ENCODE assay signal across 12 cellular contexts in the genomic region with DNA sequence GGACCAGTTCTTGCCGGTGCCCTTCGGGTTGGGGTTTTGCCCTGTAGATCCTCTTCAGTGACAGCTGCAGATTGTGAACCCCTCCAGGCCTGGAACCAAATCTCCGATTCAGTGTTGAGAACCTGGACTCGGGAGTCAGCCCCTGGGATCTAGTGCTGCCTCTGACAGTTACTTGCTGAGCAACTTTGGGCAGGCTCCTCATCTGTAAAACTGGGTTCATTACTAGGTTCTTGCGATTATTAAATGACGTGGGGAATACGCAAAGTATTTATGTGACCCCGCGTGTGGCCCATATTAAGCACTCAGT. TPM values are rescaled to one million over a fixed set of nuclear protein-coding genes. Genes with fewer than 3 reads are reported as not detected.
DNase-seq lines count a peak whose midpoint lies in the region; ATAC-seq, FAIRE-seq and TF ChIP-seq lines count a peak whose summit lies in the region.
"Had no signal": no experiment of that assay in that cellular context is flagged by ENCODE, and none has a peak within 500 bp of the region (broad histone marks: within the 10 kb centered on the region; RNA-seq: fewer than 3 reads in every experiment).

No MANE protein-coding gene starts in this region.

- H3K79me2 ChIP-seq in mammary epithelial cell (ENCODE audit: insufficient read depth, low read length), result peaks cover 45% of the 10 kb centered on the region
- peaks cover 33% of the 10 kb centered on the region for H3K79me2 ChIP-seq in astrocyte (ENCODE audit: insufficient read depth, low read length)

- H3K4me1 Mint-ChIP-seq in MCF 10A (ENCODE audit: insufficient read depth, unreplicated experiment) (peaks cover 6% of the 10 kb centered on the region), astrocyte (ENCODE audit: low read depth, unreplicated experiment) (peaks cover 11% of the 10 kb centered on the region)

- intact Hi-C loops in MCF 10A (cut with micrococcal nuclease) (loop anchor here (2.0 to 5.0 kb wide), 2 partner anchors 149 to 369 kb away; no protein-coding TSS in a partner anchor), mammary epithelial cell (cut with micrococcal nuclease) (loop anchor here (2.0 to 5.0 kb wide), 2 partner anchors 25 to 369 kb away; no protein-coding TSS in a partner anchor), right lobe of liver (cut with DNase I) (no loop called here)

- no peaks in the 10 kb centered on the region for H3K27me3 ChIP-seq in mammary epithelial cell (ENCODE audit: insufficient read depth, low read length)
- H3K27me3 ChIP-seq in astrocyte (ENCODE audit: insufficient read depth, low read length), result no peaks in the 10 kb centered on the region
- H3K27me3 ChIP-seq in right lobe of liver, result no peaks in the 10 kb centered on the region
- H3K27me3 ChIP-seq in thymus (ENCODE audit: control insufficient read depth, insufficient read depth), result no peaks in the 10 kb centered on the region
- H3K27me3 ChIP-seq: SJCRH30, transverse colon had no signal

- no peaks in the 10 kb centered on the region for H4K20me1 ChIP-seq in mammary epithelial cell (ENCODE audit: insufficient read depth, low read length)
- H4K20me1 ChIP-seq in astrocyte (ENCODE audit: insufficient read depth, low read length), result no peaks in the 10 kb centered on the region

- peak; percentile 14 for TF ChIP-seq POLR2A in right lobe of liver (IDR thresholded peaks at IDR 0.05)

- H3K27me3 Mint-ChIP-seq in MCF 10A (ENCODE audit: insufficient read depth, unreplicated experiment) (no peaks in the 10 kb centered on the region), astrocyte (ENCODE audit: low read depth, unreplicated experiment) (no peaks in the 10 kb centered on the region)
- H3K27me3 Mint-ChIP-seq: activated B cell treated with CpG ODN at 0.5 μM for 24 hours; activated T-cell treated with anti-CD3 and anti-CD28 coated beads, Interleukin-2, amount 50 U/mL, for 24 hours had no signal

- H3K36me3 ChIP-seq in mammary epithelial cell (ENCODE audit: insufficient read depth, low read length), result peaks cover 3% of the 10 kb centered on the region
- peaks cover 2% of the 10 kb centered on the region for H3K36me3 ChIP-seq in astrocyte (ENCODE audit: insufficient read depth, low read length)
- H3K36me3 ChIP-seq in right lobe of liver, result no peaks in the 10 kb centered on the region
- H3K36me3 ChIP-seq in thymus (ENCODE audit: control insufficient read depth, insufficient read depth), result peaks cover 2% of the 10 kb centered on the region

- peaks cover 19% of the 10 kb centered on the region for H3K36me3 Mint-ChIP-seq in MCF 10A (ENCODE audit: insufficient read depth, unreplicated experiment)
- no peaks in the 10 kb centered on the region for H3K36me3 Mint-ChIP-seq in astrocyte (ENCODE audit: low read depth, unreplicated experiment)

- dilution Hi-C loops in mammary epithelial cell (cut with HindIII; ENCODE audit: low sequenced_read_pairs), result no loop called here

- H3K9ac ChIP-seq in mammary epithelial cell (ENCODE audit: insufficient read depth, low read length), result no peak overlapping the region
- H3K9ac ChIP-seq in astrocyte (ENCODE audit: low read length), result no peak overlapping the region

- DNase-seq in MCF 10A (ENCODE audit: unreplicated experiment) (no peak), mammary epithelial cell (no peak), astrocyte (ENCODE audit: low read depth) (no peak), right lobe of liver (no peak), NCI-H1930 (lab: John Stamatoyannopoulos, UW) (no peak), NCI-H2171 (lab: John Stamatoyannopoulos, UW) (no peak), COLO829 (ENCODE audit: low spot score) (no peak)

- no peaks in the 10 kb centered on the region for H3K9me3 ChIP-seq in mammary epithelial cell (replicated peaks; ENCODE audit: insufficient read depth, low read length)
- no peaks in the 10 kb centered on the region for H3K9me3 ChIP-seq in astrocyte (ENCODE audit: insufficient read depth, low read depth, low read length)
- H3K9me3 ChIP-seq in right lobe of liver, result no peaks in the 10 kb centered on the region
- H3K9me3 ChIP-seq in thymus (ENCODE audit: control insufficient read depth), result no peaks in the 10 kb centered on the region
- H3K9me3 ChIP-seq: SJCRH30, transverse colon had no signal

- WGBS in mammary epithelial cell (ENCODE audit: low coverage, missing lambda C conversion rate), result 2% methylated on average over 6 of the region's 9 CpGs
- WGBS in right lobe of liver (ENCODE audit: insufficient coverage, low coverage, low lambda C conversion rate, missing lambda C conversion rate), result 0% methylated on average over 5 of the region's 9 CpGs
- WGBS in thymus, result 2% methylated on average over 9 of the region's 9 CpGs

- H3K4me3 Mint-ChIP-seq in MCF 10A (ENCODE audit: unreplicated experiment) (no peak overlapping the region), astrocyte (ENCODE audit: unreplicated experiment) (no peak overlapping the region)
- H3K4me3 Mint-ChIP-seq: activated B cell treated with CpG ODN at 0.5 μM for 24 hours; activated T-cell treated with anti-CD3 and anti-CD28 coated beads, Interleukin-2, amount 50 U/mL, for 24 hours had no signal

- CTCF ChIA-PET in MCF 10A (lab: Yijun Ruan, JAX), result interaction anchor here (0.6 kb wide), 1 partner anchor 108 kb away, joined by 4 read pairs; no protein-coding TSS in a partner anchor
- CTCF ChIA-PET in mammary epithelial cell (lab: Charles Lee; ENCODE audit: low non-redundant PET), result no interaction called here

- in situ Hi-C loops in mammary epithelial cell (cut with MboI; ENCODE audit: low sequenced_read_pairs in 2 of 2), result loop anchor here in 1 of 2 donors (25.0 kb wide), 1 partner anchor 364 kb away; a partner anchor contains a TSS

- H3K27ac ChIP-seq in mammary epithelial cell (ENCODE audit: insufficient read depth, low read depth, low read length) (no peak overlapping the region), astrocyte (ENCODE audit: low read depth, low read length) (no peak overlapping the region), right lobe of liver (peak overlapping the region in 1 of 3 donors; percentile 99), thymus (ENCODE audit: low read depth) (peak overlapping the region; percentile 100)
- H3K27ac ChIP-seq: SJCRH30, transverse colon had no signal

- H3K4me1 ChIP-seq in mammary epithelial cell (ENCODE audit: insufficient read depth, low read length), result peaks cover 4% of the 10 kb centered on the region
- H3K4me1 ChIP-seq in astrocyte (ENCODE audit: insufficient read depth, low read length), result peaks cover 9% of the 10 kb centered on the region
- H3K4me1 ChIP-seq in right lobe of liver, result peaks cover 0 to 10% (median 5%) of the 10 kb centered on the region in 4 donors
- H3K4me1 ChIP-seq in thymus (ENCODE audit: control insufficient read depth, insufficient read depth, low read length), result peaks cover 13% of the 10 kb centered on the region

- H3K4me3 ChIP-seq in mammary epithelial cell (replicated peaks in 1 of 3; ENCODE audit: insufficient read depth in 1 of 3, low read depth in 2 of 3, low read length in 3 of 3) (no peak overlapping the region), astrocyte (ENCODE audit: insufficient read depth, low read depth, low read length) (no peak overlapping the region), right lobe of liver (peak overlapping the region in 1 of 3 donors; percentile 84), thymus (ENCODE audit: low read length) (no peak overlapping the region)
- H3K4me3 ChIP-seq: SJCRH30 had no signal

- POLR2A ChIA-PET in MCF 10A (lab: Yijun Ruan, JAX), result interaction anchor here (0.6 to 5.7 kb wide), 22 partner anchors 9 to 566 kb away, joined by 3 to 82 read pairs (median 6); no protein-coding TSS in a partner anchor

- TF ChIP-seq CTCF in MCF 10A (IDR thresholded peaks at IDR 0.05; ENCODE audit: unreplicated experiment) (no peak), mammary epithelial cell (conservative IDR thresholded peaks at IDR 0.05 in 1 of 2, IDR thresholded peaks at IDR 0.05 in 1 of 2; ENCODE audit: extremely low read depth in 1 of 2, insufficient read depth in 1 of 2, low read depth in 1 of 2, low read length in 2 of 2) (no peak), astrocyte (IDR thresholded peaks at IDR 0.05; ENCODE audit: insufficient read depth, low read depth, low read length) (no peak), right lobe of liver (IDR thresholded peaks at IDR 0.05) (no peak)

- H2AFZ ChIP-seq in mammary epithelial cell (ENCODE audit: low read depth, low read length) (no peak overlapping the region), astrocyte (ENCODE audit: low read depth, low read length) (peak overlapping the region; percentile 96)

- H3K4me2 ChIP-seq in mammary epithelial cell (ENCODE audit: insufficient read depth, low read depth, low read length), result no peak overlapping the region
- H3K4me2 ChIP-seq in astrocyte (ENCODE audit: low read length), result no peak overlapping the region

- H3K27ac Mint-ChIP-seq in MCF 10A (ENCODE audit: low read depth, unreplicated experiment), result no peak overlapping the region
- H3K27ac Mint-ChIP-seq in astrocyte (ENCODE audit: unreplicated experiment), result no peak overlapping the region
- H3K27ac Mint-ChIP-seq: activated B cell treated with CpG ODN at 0.5 μM for 24 hours; activated T-cell treated with anti-CD3 and anti-CD28 coated beads, Interleukin-2, amount 50 U/mL, for 24 hours had no signal

- TSS peak; percentile 58 for BruUV-seq in MCF 10A (replicated peaks; lab: Mats Ljungman, UMichigan)
- BruUV-seq in mammary epithelial cell (replicated peaks; lab: Mats Ljungman, UMichigan), result no TSS peak

- no peak for FAIRE-seq in astrocyte (lab: Jason Lieb, UNC)

- H3K9me3 Mint-ChIP-seq in MCF 10A (ENCODE audit: unreplicated experiment), result no peaks in the 10 kb centered on the region
- H3K9me3 Mint-ChIP-seq in astrocyte (ENCODE audit: unreplicated experiment), result no peaks in the 10 kb centered on the region

- ATAC-seq in right lobe of liver, result no peak

RNA-seq across cellular contexts. Expression of a gene that starts 0.6 kb away (rescaled TPM):
- total RNA-seq in MCF 10A (2022) (26.9 and 28.0 TPM in 2 replicates), mammary epithelial cell (10 to 100 TPM; 28.9 to 73.5 TPM), astrocyte (31.9 and 32.5 TPM in 2 replicates), right lobe of liver (10 to 100 TPM; 11.5 to 21.1 (median 17.2) TPM)
- polyA plus RNA-seq in mammary epithelial cell (16.4 TPM), thymus (13.3 TPM)
- 27.8 TPM for polyA minus RNA-seq in mammary epithelial cell

Comparison
In these comparisons a context has a peak if more than half of its experiments do, and no peak if none do; other contexts are left out.
1. intact Hi-C loops: an anchor here in MCF 10A (2.0 to 5.0 kb wide) and mammary epithelial cell (2.0 to 5.0 kb wide); none called in right lobe of liver.